ENCODE assay signal across 32 cellular contexts in genomic region chr7:114444196-114444595, GRCh38. TPM values are rescaled to one million over a fixed set of nuclear protein-coding genes. Genes with fewer than 3 reads are reported as not detected.
"Had no signal": no experiment of that assay in that cellular context is flagged by ENCODE, and none has a peak within 500 bp of the region (broad histone marks: within the 10 kb centered on the region; RNA-seq: fewer than 3 reads in every experiment).

No MANE protein-coding gene starts in this region.

- H3K27ac ChIP-seq: brain microvascular endothelial cell, coronary artery, dorsolateral prefrontal cortex, epithelial cell of prostate, esophagus squamous epithelium, gastroesophageal sphincter, VCaP had no signal

- H3K27ac Mint-ChIP-seq: activated CD4-positive, alpha-beta memory T cell treated with anti-CD3 and anti-CD28 coated beads, Interleukin-2, amount 10 ng/mL, durations not matched to agents 7 days and 5 days; activated CD4-positive, alpha-beta T cell treated with anti-CD3 and anti-CD28 coated beads, Interleukin-2, amount 10 ng/mL, durations not matched to agents 7 days and 5 days; activated naive CD8-positive, alpha-beta T cell; activated T-helper 17 cell treated with anti-CD3 and anti-CD28 coated beads, Interleukin-2, amount 50 U/mL, for 72 hours; dendritic cell treated with granulocyte-macrophage colony-stimulating factor and Interleukin-4, amounts not matched to agents 40 ng/mL and 50 ng/mL, for 4 days; WTC11 had no signal

- H3K4me3 ChIP-seq: coronary artery, dorsolateral prefrontal cortex, esophagus squamous epithelium, gastroesophageal sphincter had no signal

- H3K4me1 ChIP-seq: esophagus squamous epithelium had no signal

- H3K9me3 Mint-ChIP-seq: activated CD4-positive, alpha-beta memory T cell treated with anti-CD3 and anti-CD28 coated beads, Interleukin-2, amount 10 ng/mL, durations not matched to agents 7 days and 5 days; activated CD4-positive, alpha-beta T cell treated with anti-CD3 and anti-CD28 coated beads, Interleukin-2, amount 10 ng/mL, durations not matched to agents 7 days and 5 days; activated T-helper 17 cell treated with anti-CD3 and anti-CD28 coated beads, Interleukin-2, amount 50 U/mL, for 72 hours; dendritic cell treated with granulocyte-macrophage colony-stimulating factor and Interleukin-4, amounts not matched to agents 40 ng/mL and 50 ng/mL, for 4 days had no signal

- H3K27me3 ChIP-seq: brain microvascular endothelial cell, esophagus squamous epithelium, gastroesophageal sphincter had no signal

- H3K9me3 ChIP-seq: gastroesophageal sphincter had no signal

- ATAC-seq: activated T-cell treated with anti-CD3 and anti-CD28 coated beads, Interleukin-2, amount 50 U/mL, for 4 hours; activated T-helper 17 cell treated with anti-CD3 and anti-CD28 coated beads, Interleukin-2, amount 50 U/mL, for 72 hours; gastroesophageal sphincter; WTC11 had no signal

- H3K4me1 Mint-ChIP-seq: activated CD4-positive, alpha-beta memory T cell treated with anti-CD3 and anti-CD28 coated beads, Interleukin-2, amount 10 ng/mL, durations not matched to agents 7 days and 5 days; activated CD4-positive, alpha-beta T cell treated with anti-CD3 and anti-CD28 coated beads, Interleukin-2, amount 10 ng/mL, durations not matched to agents 7 days and 5 days; activated T-helper 17 cell treated with anti-CD3 and anti-CD28 coated beads, Interleukin-2, amount 50 U/mL, for 72 hours; central memory CD8-positive, alpha-beta T cell; WTC11 had no signal

- H3K36me3 ChIP-seq: brain microvascular endothelial cell, gastroesophageal sphincter had no signal

- H3K36me3 Mint-ChIP-seq: activated naive CD8-positive, alpha-beta T cell; WTC11 had no signal

- FAIRE-seq: astrocyte, endothelial cell of umbilical vein, TTC549 had no signal

- H3K27me3 Mint-ChIP-seq: activated CD4-positive, alpha-beta T cell treated with anti-CD3 and anti-CD28 coated beads, Interleukin-2, amount 10 ng/mL, durations not matched to agents 7 days and 5 days; activated naive CD8-positive, alpha-beta T cell; central memory CD8-positive, alpha-beta T cell; dendritic cell treated with granulocyte-macrophage colony-stimulating factor and Interleukin-4, amounts not matched to agents 40 ng/mL and 50 ng/mL, for 4 days had no signal

- H3K4me3 Mint-ChIP-seq: activated CD4-positive, alpha-beta memory T cell treated with anti-CD3 and anti-CD28 coated beads, Interleukin-2, amount 10 ng/mL, durations not matched to agents 7 days and 5 days; activated CD4-positive, alpha-beta T cell treated with anti-CD3 and anti-CD28 coated beads, Interleukin-2, amount 10 ng/mL, durations not matched to agents 7 days and 5 days; activated naive CD8-positive, alpha-beta T cell; activated T-cell treated with anti-CD3 and anti-CD28 coated beads, Interleukin-2, amount 50 U/mL, for 4 hours; activated T-helper 17 cell treated with anti-CD3 and anti-CD28 coated beads, Interleukin-2, amount 50 U/mL, for 72 hours; central memory CD8-positive, alpha-beta T cell; dendritic cell treated with granulocyte-macrophage colony-stimulating factor and Interleukin-4, amounts not matched to agents 40 ng/mL and 50 ng/mL, for 4 days; WTC11 had no signal

- DNase-seq: activated CD4-positive, alpha-beta memory T cell treated with anti-CD3 and anti-CD28 coated beads, Interleukin-2, amount 10 ng/mL, durations not matched to agents 7 days and 5 days; activated CD4-positive, alpha-beta T cell treated with anti-CD3 and anti-CD28 coated beads for 1 hour; activated CD4-positive, alpha-beta T cell treated with anti-CD3 and anti-CD28 coated beads for 4 hours; activated CD4-positive, alpha-beta T cell treated with anti-CD3 and anti-CD28 coated beads, Interleukin-2, amount 10 ng/mL, durations not matched to agents 7 days and 5 days; activated CD4-positive, alpha-beta T cell treated with anti-CD3 and anti-CD28 coated beads, Interleukin-2, amount 50 U/mL, for 4 hours; activated CD8-positive, alpha-beta memory T cell treated with anti-CD3 and anti-CD28 coated beads, Interleukin-2, amount 50 U/mL, for 48 hours; activated effector memory CD4-positive, alpha-beta T cell treated with Interleukin-2 at 50 U/mL for 16 hours; activated gamma-delta T cell treated with Interleukin-2 at 50 U/mL for 16 hours; activated naive CD4-positive, alpha-beta T cell treated with anti-CD3 and anti-CD28 coated beads, Interleukin-2, amount 50 U/mL, for 16 hours; activated naive CD4-positive, alpha-beta T cell treated with Interleukin-2 at 50 U/mL for 16 hours; activated T-cell treated with anti-CD3 and anti-CD28 coated beads, Interleukin-2, amount 50 U/mL, for 4 hours; amniotic stem cell; anterior cingulate cortex; brain microvascular endothelial cell; dorsolateral prefrontal cortex; effector CD4-positive, alpha-beta T cell; esophagus squamous epithelium; foreskin melanocyte; T-helper 2 cell had no signal

RNA-seq across cellular contexts. Expression of gene FOXP2, which starts 29.6 kb away (rescaled TPM):
- total RNA-seq: activated CD4-positive, alpha-beta memory T cell treated with anti-CD3 and anti-CD28 coated beads, Interleukin-2, amount 10 ng/mL, durations not matched to agents 7 days and 5 days; activated CD4-positive, alpha-beta T cell treated with anti-CD3 and anti-CD28 coated beads, Interleukin-2, amount 10 ng/mL, durations not matched to agents 7 days and 5 days; activated T-cell treated with anti-CD3 and anti-CD28 coated beads, Interleukin-2, amount 50 U/mL, for 4 hours; activated T-helper 17 cell treated with anti-CD3 and anti-CD28 coated beads, Interleukin-2, amount 50 U/mL, for 72 hours; T-helper 1 cell treated with Interleukin-12 subunit alpha and Interleukin-12 subunit beta and Interleukin-4 antibody, amounts not matched to agents 30 ng/mL and 1 ng/mL, for 36 hours had no signal
